ENCODE assay signal across 22 cellular contexts in genomic region chr6:37636112-37636511, GRCh38.
DNase-seq lines count a peak whose midpoint lies in the region; ATAC-seq and TF ChIP-seq lines count a peak whose summit lies in the region.
"Had no signal": no experiment of that assay in that cellular context is flagged by ENCODE, and none has a peak within 500 bp of the region (broad histone marks: within the 10 kb centered on the region; RNA-seq: fewer than 3 reads in every experiment).

No MANE protein-coding gene starts in this region.

- ATAC-seq in activated naive CD8-positive, alpha-beta T cell treated with anti-CD3 and anti-CD28 coated beads, Interleukin-2, amount 10 ng/mL, durations not matched to agents 7 days and 5 days (ENCODE audit: low read depth): no peak
- ATAC-seq in activated naive CD8-positive, alpha-beta T cell treated with anti-CD3 and anti-CD28 coated beads, Interleukin-2, amount 50 U/mL, for 24 hours: no peak
- no peak for ATAC-seq in HG03175 (IDR thresholded peaks at IDR 0.05; ENCODE audit: unreplicated experiment)

- no peak for TF ChIP-seq EP300 in sigmoid colon (IDR thresholded peaks at IDR 0.05)

- no peak overlapping the region for H3K4me3 ChIP-seq in sigmoid colon
- H3K4me3 ChIP-seq: MG63 had no signal

- TF ChIP-seq POLR2A in erythroblast (IDR thresholded peaks at IDR 0.05; ENCODE audit: low read length): no peak
- TF ChIP-seq POLR2A in sigmoid colon (IDR thresholded peaks at IDR 0.05): no peak

- peaks cover 12% of the 10 kb centered on the region for H3K4me1 Mint-ChIP-seq in activated naive CD8-positive, alpha-beta T cell treated with anti-CD3 and anti-CD28 coated beads, Interleukin-2, amount 10 ng/mL, durations not matched to agents 7 days and 5 days
- H3K4me1 Mint-ChIP-seq in activated naive CD8-positive, alpha-beta T cell treated with anti-CD3 and anti-CD28 coated beads, Interleukin-2, amount 50 U/mL, for 24 hours: no peaks in the 10 kb centered on the region
- H3K4me1 Mint-ChIP-seq in CD14-positive monocyte: peaks cover 6% of the 10 kb centered on the region

- H3K27me3 Mint-ChIP-seq in activated naive CD8-positive, alpha-beta T cell treated with anti-CD3 and anti-CD28 coated beads, Interleukin-2, amount 10 ng/mL, durations not matched to agents 7 days and 5 days: no peaks in the 10 kb centered on the region
- no peaks in the 10 kb centered on the region for H3K27me3 Mint-ChIP-seq in activated naive CD8-positive, alpha-beta T cell treated with anti-CD3 and anti-CD28 coated beads, Interleukin-2, amount 50 U/mL, for 24 hours
- H3K27me3 Mint-ChIP-seq in CD14-positive monocyte (ENCODE audit: low read depth in 3 of 3): peaks cover 7 to 20% (median 15%) of the 10 kb centered on the region in 3 donors
- H3K27me3 Mint-ChIP-seq: CD4-positive, CD25-positive, alpha-beta regulatory T cell had no signal

- no peak for DNase-seq in activated naive CD8-positive, alpha-beta T cell treated with anti-CD3 and anti-CD28 coated beads, Interleukin-2, amount 10 ng/mL, durations not matched to agents 7 days and 5 days
- DNase-seq in activated naive CD8-positive, alpha-beta T cell treated with anti-CD3 and anti-CD28 coated beads, Interleukin-2, amount 50 U/mL, for 24 hours: no peak
- peak; percentile 33 for DNase-seq in NCI-H345 treated with DMSO at 0.1 percent for 48 hours (lab: John Stamatoyannopoulos, UW; ENCODE audit: unreplicated experiment)
- DNase-seq in erythroblast (lab: John Stamatoyannopoulos, UW): peak; percentile 17 to 41
- no peak for DNase-seq in CD14-positive monocyte (ENCODE audit: low spot score)
- DNase-seq in sigmoid colon: no peak
- DNase-seq: BE2C; CD4-positive, CD25-positive, alpha-beta regulatory T cell; EL; GF-D8; MG63; NCI-H1436; NCI-H187 treated with DMSO at 0.1 percent for 48 hours; NCI-H226; NCI-H526; NK-92 treated with Interleukin-12 subunit alpha and Interleukin-12 subunit beta, amount 100 ng/mL, for 24 hours; SIG-M5; T-helper 2 cell had no signal

- peaks cover 3% of the 10 kb centered on the region for H3K36me3 Mint-ChIP-seq in activated naive CD8-positive, alpha-beta T cell treated with anti-CD3 and anti-CD28 coated beads, Interleukin-2, amount 10 ng/mL, durations not matched to agents 7 days and 5 days
- H3K36me3 Mint-ChIP-seq in activated naive CD8-positive, alpha-beta T cell treated with anti-CD3 and anti-CD28 coated beads, Interleukin-2, amount 50 U/mL, for 24 hours (ENCODE audit: low read depth): no peaks in the 10 kb centered on the region
- no peaks in the 10 kb centered on the region for H3K36me3 Mint-ChIP-seq in CD14-positive monocyte
- H3K36me3 Mint-ChIP-seq: CD4-positive, CD25-positive, alpha-beta regulatory T cell had no signal

- H3K4me3 Mint-ChIP-seq in activated naive CD8-positive, alpha-beta T cell treated with anti-CD3 and anti-CD28 coated beads, Interleukin-2, amount 10 ng/mL, durations not matched to agents 7 days and 5 days: no peak overlapping the region
- no peak overlapping the region for H3K4me3 Mint-ChIP-seq in activated naive CD8-positive, alpha-beta T cell treated with anti-CD3 and anti-CD28 coated beads, Interleukin-2, amount 50 U/mL, for 24 hours
- no peak overlapping the region for H3K4me3 Mint-ChIP-seq in CD14-positive monocyte
- H3K4me3 Mint-ChIP-seq: CD4-positive, CD25-positive, alpha-beta regulatory T cell had no signal

- H3K27ac Mint-ChIP-seq in activated naive CD8-positive, alpha-beta T cell treated with anti-CD3 and anti-CD28 coated beads, Interleukin-2, amount 10 ng/mL, durations not matched to agents 7 days and 5 days: peak overlapping the region; percentile 17
- H3K27ac Mint-ChIP-seq in activated naive CD8-positive, alpha-beta T cell treated with anti-CD3 and anti-CD28 coated beads, Interleukin-2, amount 50 U/mL, for 24 hours: no peak overlapping the region
- no peak overlapping the region for H3K27ac Mint-ChIP-seq in CD14-positive monocyte

- TF ChIP-seq CTCF in CD14-positive monocyte (IDR thresholded peaks at IDR 0.05) (no peak), sigmoid colon (IDR thresholded peaks at IDR 0.05) (no peak)

- no peak overlapping the region for H3K27ac ChIP-seq in sigmoid colon
- H3K27ac ChIP-seq: RWPE1 had no signal

- H3K4me1 ChIP-seq in sigmoid colon: no peaks in the 10 kb centered on the region

- POLR2A ChIA-PET in activated naive CD8-positive, alpha-beta T cell treated with anti-CD3 and anti-CD28 coated beads, Interleukin-2, amount 10 ng/mL, durations not matched to agents 7 days and 5 days (lab: Charles Lee): no interaction called here

- no peaks in the 10 kb centered on the region for H3K9me3 ChIP-seq in sigmoid colon
- H3K9me3 ChIP-seq: BE2C, Caco-2, MG63, SK-N-SH had no signal

- H3K36me3 ChIP-seq in sigmoid colon: no peaks in the 10 kb centered on the region
- H3K36me3 ChIP-seq: MG63 had no signal

- WGBS in sigmoid colon, 2 donors: 62 to 87% methylated on average over 2 of the region's 2 CpGs

- no peaks in the 10 kb centered on the region for H3K9me3 Mint-ChIP-seq in activated naive CD8-positive, alpha-beta T cell treated with anti-CD3 and anti-CD28 coated beads, Interleukin-2, amount 10 ng/mL, durations not matched to agents 7 days and 5 days
- no peaks in the 10 kb centered on the region for H3K9me3 Mint-ChIP-seq in activated naive CD8-positive, alpha-beta T cell treated with anti-CD3 and anti-CD28 coated beads, Interleukin-2, amount 50 U/mL, for 24 hours
- H3K9me3 Mint-ChIP-seq in CD14-positive monocyte: no peaks in the 10 kb centered on the region
- H3K9me3 Mint-ChIP-seq: CD4-positive, CD25-positive, alpha-beta regulatory T cell had no signal

- H3K27me3 ChIP-seq in sigmoid colon: no peaks in the 10 kb centered on the region
- H3K27me3 ChIP-seq: BE2C, MG63 had no signal

- intact Hi-C loops in CD14-positive monocyte (cut with micrococcal nuclease) (no loop called here), sigmoid colon (cut with DNase I) (no loop called here)

Comparison
In these comparisons a context has a peak if more than half of its experiments do, and no peak if none do; other contexts are left out.
1. DNase-seq: peak in NCI-H345 treated with DMSO at 0.1 percent for 48 hours (single experiment) and erythroblast (2 of 2); none in activated naive CD8-positive, alpha-beta T cell treated with anti-CD3 and anti-CD28 coated beads, Interleukin-2, amount 10 ng/mL, durations not matched to agents 7 days and 5 days (single experiment), activated naive CD8-positive, alpha-beta T cell treated with anti-CD3 and anti-CD28 coated beads, Interleukin-2, amount 50 U/mL, for 24 hours (single experiment), CD14-positive monocyte (single experiment) and sigmoid colon (single experiment).